ENCODE assay signal across 15 cellular contexts in genomic region chr4:21884615-21885014, GRCh38.
"Had no signal": no experiment of that assay in that cellular context is flagged by ENCODE, and none has a peak within 500 bp of the region (broad histone marks: within the 10 kb centered on the region; RNA-seq: fewer than 3 reads in every experiment).

No MANE protein-coding gene starts in this region.

- H3K27ac ChIP-seq: body of pancreas, coronary artery, esophagus muscularis mucosa, pancreas, sigmoid colon, suprapubic skin had no signal

- H3K4me1 ChIP-seq: body of pancreas, esophagus muscularis mucosa, pancreas, suprapubic skin had no signal

- DNase-seq: activated CD4-positive, alpha-beta T cell treated with anti-CD3 and anti-CD28 coated beads, Interleukin-2, amount 10 ng/mL, durations not matched to agents 24 days and 14 days; activated naive CD4-positive, alpha-beta T cell treated with anti-CD3 and anti-CD28 coated beads, Interleukin-2, amount 50 U/mL, for 16 hours; amygdala; body of pancreas; central memory CD4-positive, alpha-beta T cell; effector CD4-positive, alpha-beta T cell; midbrain; pancreas; sigmoid colon; stimulated activated naive CD4-positive, alpha-beta T cell treated with Interleukin-2 at 50 U/mL for 16 hours had no signal

- H3K27me3 ChIP-seq: body of pancreas, esophagus muscularis mucosa, pancreas, sigmoid colon, suprapubic skin had no signal

- H3K4me3 ChIP-seq: body of pancreas, coronary artery, esophagus muscularis mucosa, lung, pancreas, sigmoid colon, suprapubic skin had no signal

- ATAC-seq: body of pancreas, pancreas, SK-N-SH treated with all-trans-retinoic acid at 6 μM for 48 hours had no signal

- H3K9me3 ChIP-seq: body of pancreas, esophagus muscularis mucosa, pancreas, sigmoid colon, suprapubic skin had no signal

- H3K36me3 ChIP-seq: esophagus muscularis mucosa, pancreas, sigmoid colon, suprapubic skin had no signal
